In genomic region chr1:38817958-38818705, GRCh38 we compare ENCODE assay signal across 8 cellular contexts. TPM values are rescaled to one million over a fixed set of nuclear protein-coding genes. Genes with fewer than 3 reads are reported as not detected.
DNase-seq lines count a peak whose midpoint lies in the region; ATAC-seq and TF ChIP-seq lines count a peak whose summit lies in the region.

No MANE protein-coding gene starts in this region.

- WGBS in lung, 2 donors, result 2 to 4% methylated on average over 75 to 79 of the region's 79 CpGs

- peaks cover 0 to 6% of the 10 kb centered on the region in 2 donors for H3K4me1 ChIP-seq in lung (ENCODE audit: control insufficient read depth in 2 of 2, insufficient read depth in 2 of 2, low read length in 2 of 2)

- DNase-seq in NCI-H345 (lab: John Stamatoyannopoulos, UW), result peak; percentile 6
- no peak for DNase-seq in NCI-H345 treated with DMSO at 0.1 percent for 48 hours (lab: John Stamatoyannopoulos, UW; ENCODE audit: unreplicated experiment)
- peak; percentile 71 for DNase-seq in WERI-Rb-1
- peak; percentile 13 for DNase-seq in cerebellum (ENCODE audit: low spot score)
- DNase-seq in lung (ENCODE audit: low spot score), result no peak
- DNase-seq in stimulated activated CD8-positive, alpha-beta memory T cell treated with anti-CD3 and anti-CD28 coated beads, Interleukin-7, amount 100 ng/mL, for 24 hours (ENCODE audit: low read depth), result peak; percentile 25
- no peak for DNase-seq in amniotic stem cell (lab: John Stamatoyannopoulos, UW)
- no peak for DNase-seq in NCI-H146 treated with DMSO at 0.1 percent for 48 hours (lab: John Stamatoyannopoulos, UW; ENCODE audit: unreplicated experiment)

- H3K9me3 ChIP-seq in WERI-Rb-1 (ENCODE audit: severe bottlenecking), result peaks cover 4% of the 10 kb centered on the region
- peaks cover 0 to 6% of the 10 kb centered on the region in 2 donors for H3K9me3 ChIP-seq in lung (ENCODE audit: control insufficient read depth in 2 of 2, insufficient read depth in 1 of 2, low read length in 1 of 2)

- H3K4me3 ChIP-seq in WERI-Rb-1 (ENCODE audit: low read depth, low read length), result peak overlapping the region; percentile 60
- H3K4me3 ChIP-seq in lung, result no peak overlapping the region

- H3K27me3 ChIP-seq in WERI-Rb-1 (ENCODE audit: insufficient read depth, low read depth, severe bottlenecking) (no peaks in the 10 kb centered on the region), lung (ENCODE audit: control insufficient read depth, insufficient read depth) (no peaks in the 10 kb centered on the region)

- no peak for ATAC-seq in lung (ENCODE audit: insufficient read depth, low FRiP score)

- TF ChIP-seq CTCF in WERI-Rb-1 (IDR thresholded peaks at IDR 0.05; ENCODE audit: low read depth, low read length) (peak; percentile 63; the same call in 1 of the 2 replicates), lung (IDR thresholded peaks at IDR 0.05; ENCODE audit: control extremely low read depth, extremely low read depth) (peak; percentile 35)

- H3K27ac ChIP-seq in WERI-Rb-1, result peak overlapping the region; percentile 68
- H3K27ac ChIP-seq in lung (ENCODE audit: low read depth in 1 of 2, low read length in 1 of 2), result no peak overlapping the region

- no peaks in the 10 kb centered on the region for H3K36me3 ChIP-seq in WERI-Rb-1
- H3K36me3 ChIP-seq in lung (ENCODE audit: control insufficient read depth in 2 of 2, insufficient read depth in 2 of 2, low read length in 2 of 2), result no peaks in the 10 kb centered on the region

RNA-seq across cellular contexts. Expression of gene RRAGC, which starts 41.4 kb away (rescaled TPM):
- total RNA-seq in cerebellum (16.2 TPM), lung (10 to 100 TPM; 28.1 to 32.1 TPM)
- polyA plus RNA-seq in lung, result 10 to 100 TPM; 13.0 to 25.8 TPM

RNA-seq across cellular contexts. Expression of gene MYCBP, which starts 55.0 kb away (rescaled TPM):
- 3.4 TPM for total RNA-seq in cerebellum
- total RNA-seq in lung, result 10 to 100 TPM; 12.8 to 26.6 TPM
- polyA plus RNA-seq in lung, result 10 to 100 TPM; 11.2 to 15.1 TPM

Comparison
In these comparisons a context has a peak if more than half of its experiments do, and no peak if none do; other contexts are left out.
1. DNase-seq: peak in NCI-H345 (single experiment), WERI-Rb-1 (single experiment), cerebellum (single experiment) and stimulated activated CD8-positive, alpha-beta memory T cell treated with anti-CD3 and anti-CD28 coated beads, Interleukin-7, amount 100 ng/mL, for 24 hours (single experiment); none in NCI-H345 treated with DMSO at 0.1 percent for 48 hours (single experiment), lung (single experiment), amniotic stem cell (single experiment) and NCI-H146 treated with DMSO at 0.1 percent for 48 hours (single experiment).